In genomic region chr11:133957926-133958325, GRCh38 we compare ENCODE assay signal across 9 cellular contexts. TPM values are rescaled to one million over a fixed set of nuclear protein-coding genes. Genes with fewer than 3 reads are reported as not detected.
A peak's percentile ranks its signal among the peaks of the same experiment; 100 is the strongest.
DNase-seq lines count a peak whose midpoint lies in the region; ATAC-seq and TF ChIP-seq lines count a peak whose summit lies in the region.
"Had no signal": no experiment of that assay in that cellular context is flagged by ENCODE, and none has a peak within 500 bp of the region (broad histone marks: within the 10 kb centered on the region; RNA-seq: fewer than 3 reads in every experiment).

No MANE protein-coding gene starts in this region.

- peaks cover 7 to 62% (median 21%) of the 10 kb centered on the region in 3 experiments for H3K27me3 ChIP-seq in neuronal stem cell (ENCODE audit: control insufficient read depth in 3 of 3, insufficient read depth in 3 of 3, low read depth in 1 of 3, low read length in 3 of 3)

- no peak for TF ChIP-seq CTCF in choroid plexus epithelial cell (conservative IDR thresholded peaks at IDR 0.05; ENCODE audit: low read depth, low read length)

- H3K27me3 Mint-ChIP-seq in IgD-negative memory B cell, result peaks cover 33% of the 10 kb centered on the region

- no peak overlapping the region for H2AK5ac ChIP-seq in neuronal stem cell (ENCODE audit: low read depth, low read length)

- H3K9ac ChIP-seq in neuronal stem cell (ENCODE audit: low read depth, low read length, poor library complexity), result no peak overlapping the region

- H3K36me3 ChIP-seq in neuronal stem cell (replicated peaks in 1 of 2; ENCODE audit: control insufficient read depth in 2 of 2, insufficient read depth in 2 of 2, low read length in 2 of 2), result no peaks in the 10 kb centered on the region

- no peak overlapping the region for H3K18ac ChIP-seq in neuronal stem cell (ENCODE audit: low read length)

- WGBS in neuronal stem cell (ENCODE audit: extremely low coverage in 2 of 2, insufficient read length in 2 of 2, insufficient replicate concordance in 1 of 2), 2 donors, result no CpG with 5 or more reads among the region's 7 CpGs

- H3K36me3 Mint-ChIP-seq in IgD-negative memory B cell, result no peaks in the 10 kb centered on the region

- H4K8ac ChIP-seq in neuronal stem cell (ENCODE audit: low read depth, low read length), result no peak overlapping the region

- H3K79me1 ChIP-seq in neuronal stem cell (ENCODE audit: low read depth, low read length), result peaks cover 1% of the 10 kb centered on the region

- no peaks in the 10 kb centered on the region for H3K9me3 Mint-ChIP-seq in IgD-negative memory B cell

- H3K4me1 Mint-ChIP-seq in IgD-negative memory B cell, result peaks cover 4 to 16% (median 8%) of the 10 kb centered on the region in 3 donors

- H3K4me1 ChIP-seq in neuronal stem cell (ENCODE audit: control insufficient read depth in 2 of 2, insufficient read depth in 1 of 2, low read depth in 1 of 2, low read length in 2 of 2), result peaks cover 16 to 17% of the 10 kb centered on the region in 2 donors

- peaks cover 0 to 1% of the 10 kb centered on the region in 2 donors for H3K9me3 ChIP-seq in neuronal stem cell (replicated peaks in 1 of 2; ENCODE audit: control insufficient read depth in 2 of 2, insufficient read depth in 1 of 2, low read depth in 1 of 2, low read length in 2 of 2)

- no peak overlapping the region for H2BK120ac ChIP-seq in neuronal stem cell (ENCODE audit: low read depth, low read length)

- no peak overlapping the region for H3K14ac ChIP-seq in neuronal stem cell (ENCODE audit: low read length)

- peak; percentile 23 for DNase-seq in DMS153 treated with DMSO at 0.1 percent for 48 hours (lab: John Stamatoyannopoulos, UW; ENCODE audit: unreplicated experiment)
- DNase-seq in choroid plexus epithelial cell (ENCODE audit: low read depth), result peak; percentile 34
- DNase-seq in neuronal stem cell (ENCODE audit: low spot score), result no peak
- DNase-seq: NCI-H446 had no signal

- ATAC-seq in HG03520 (IDR thresholded peaks at IDR 0.05; ENCODE audit: unreplicated experiment) (no peak), GM21786 (IDR thresholded peaks at IDR 0.05; ENCODE audit: unreplicated experiment) (no peak), HG02763 (IDR thresholded peaks at IDR 0.05; ENCODE audit: unreplicated experiment) (no peak), GM18870 (IDR thresholded peaks at IDR 0.05; ENCODE audit: unreplicated experiment) (no peak)

- H4K91ac ChIP-seq in neuronal stem cell (ENCODE audit: low read depth, low read length, poor library complexity), result no peak overlapping the region

- H3K23ac ChIP-seq in neuronal stem cell (ENCODE audit: low read depth, low read length, poor library complexity), result no peak overlapping the region

- no peak overlapping the region for H3K4ac ChIP-seq in neuronal stem cell (ENCODE audit: low read length)

- H3K27ac ChIP-seq in neuronal stem cell (replicated peaks; ENCODE audit: low read length), result no peak overlapping the region

- H3K4me3 ChIP-seq in choroid plexus epithelial cell (ENCODE audit: low read depth, low read length), result no peak overlapping the region
- peak overlapping the region in 1 of 2 donors; percentile 84 for H3K4me3 ChIP-seq in neuronal stem cell (ENCODE audit: low read length in 2 of 2)

- peak overlapping the region; percentile 99 for H2AFZ ChIP-seq in neuronal stem cell (ENCODE audit: low read length)

- no peak overlapping the region for H2BK12ac ChIP-seq in neuronal stem cell (ENCODE audit: low read length)

- H2BK15ac ChIP-seq in neuronal stem cell (ENCODE audit: low read length), result no peak overlapping the region

- no peak overlapping the region for H3K4me2 ChIP-seq in neuronal stem cell (ENCODE audit: insufficient read depth, low read length, poor library complexity, severe bottlenecking)

- no peak overlapping the region for H2BK5ac ChIP-seq in neuronal stem cell (ENCODE audit: low read length)

- H3K4me3 Mint-ChIP-seq in IgD-negative memory B cell, result peak overlapping the region; percentile 79 to 92 (median 88)

- H3K27ac Mint-ChIP-seq in IgD-negative memory B cell, result peak overlapping the region in 2 of 3 donors; percentile 23 to 74

RNA-seq across cellular contexts. Expression of gene IGSF9B, which starts 1.2 kb away (rescaled TPM):
- polyA plus RNA-seq in IgD-negative memory B cell, result not detected
- polyA plus RNA-seq in neuronal stem cell (2013, experiment 1 of 2), result 3.9 TPM
- 3.8 TPM for polyA plus RNA-seq in neuronal stem cell (2013, experiment 2 of 2)
